In the genomic region with DNA sequence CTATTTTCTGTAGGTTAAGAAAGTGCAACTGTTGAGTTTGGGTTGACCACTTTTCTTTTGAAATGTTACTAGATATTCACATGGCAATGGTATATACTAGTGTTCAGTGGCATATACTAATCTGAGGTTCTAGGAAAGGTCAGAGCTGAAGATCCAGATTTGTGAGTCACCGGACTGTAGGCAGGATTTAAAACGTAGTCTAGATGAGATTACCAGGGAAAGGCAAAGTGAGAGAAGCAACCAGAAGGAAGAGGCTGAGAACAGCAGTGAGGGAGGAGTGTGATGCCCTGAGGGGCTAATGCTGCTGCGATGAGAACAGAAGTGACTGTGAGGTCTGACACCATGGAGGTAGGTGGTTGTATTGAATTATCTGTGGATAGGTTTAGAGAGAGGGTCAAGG, we compare ENCODE assay signal across 18 cellular contexts.
"Had no signal": no experiment of that assay in that cellular context is flagged by ENCODE, and none has a peak within 500 bp of the region (broad histone marks: within the 10 kb centered on the region; RNA-seq: fewer than 3 reads in every experiment).

No MANE protein-coding gene starts in this region.

- FAIRE-seq: endothelial cell of umbilical vein, islet of Langerhans, pancreas, TTC549 had no signal

- H3K9me3 ChIP-seq: colonic mucosa, gastrocnemius medialis, heart right ventricle, pancreas, stomach, testis, upper lobe of right lung had no signal

- H3K36me3 ChIP-seq: colonic mucosa, gastrocnemius medialis, stomach, upper lobe of right lung had no signal

- ATAC-seq: gastrocnemius medialis; heart right ventricle; left lobe of liver; naive thymus-derived CD8-positive, alpha-beta T cell; pancreas; sciatic nerve; upper lobe of right lung had no signal

- H3K4me3 ChIP-seq: colonic mucosa, gastrocnemius medialis, heart right ventricle, pancreas, stomach, testis, upper lobe of right lung had no signal

- DNase-seq: activated CD4-positive, alpha-beta T cell treated with anti-CD3 and anti-CD28 coated beads, Interleukin-2, amount 50 U/mL, for 1 hour; activated CD4-positive, CD25-positive, alpha-beta regulatory T cell; activated naive CD8-positive, alpha-beta T cell treated with anti-CD3 and anti-CD28 coated beads, Interleukin-2, amount 10 ng/mL, durations not matched to agents 7 days and 5 days; aorta; colonic mucosa; gastrocnemius medialis; heart right ventricle; naive thymus-derived CD8-positive, alpha-beta T cell; pancreas; stomach; T-helper 2 cell; testis; upper lobe of right lung had no signal

- H3K4me1 ChIP-seq: colonic mucosa, gastrocnemius medialis, heart right ventricle, stomach, testis, upper lobe of right lung had no signal

- H3K27ac ChIP-seq: colonic mucosa, gastrocnemius medialis, heart right ventricle, pancreas, stomach, testis, upper lobe of right lung had no signal

- H3K27me3 ChIP-seq: colonic mucosa, gastrocnemius medialis, heart right ventricle, pancreas, stomach, testis, upper lobe of right lung had no signal
